ENCODE assay signal across 37 cellular contexts in genomic region chr6:44188819-44189218, GRCh38. TPM values are rescaled to one million over a fixed set of nuclear protein-coding genes. Genes with fewer than 3 reads are reported as not detected.
"Had no signal": no experiment of that assay in that cellular context is flagged by ENCODE, and none has a peak within 500 bp of the region (broad histone marks: within the 10 kb centered on the region; RNA-seq: fewer than 3 reads in every experiment).

No MANE protein-coding gene starts in this region.

- H3K4me1 ChIP-seq: adrenal gland, ascending aorta, body of pancreas, breast epithelium had no signal

- H3K36me3 ChIP-seq: adrenal gland, ascending aorta, brain microvascular endothelial cell, breast epithelium, cardiac muscle cell had no signal

- H3K27ac ChIP-seq: adrenal gland, ascending aorta, body of pancreas, brain microvascular endothelial cell, breast epithelium, cardiac muscle cell had no signal

- H3K9me3 ChIP-seq: adrenal gland, ascending aorta, body of pancreas, breast epithelium had no signal

- H3K4me3 ChIP-seq: adrenal gland, ascending aorta, body of pancreas, breast epithelium, cardiac muscle cell had no signal

- DNase-seq: activated effector memory CD4-positive, alpha-beta T cell treated with anti-CD3 and anti-CD28 coated beads, Interleukin-2, amount 50 U/mL, for 16 hours; activated effector memory CD4-positive, alpha-beta T cell treated with Interleukin-2 at 50 U/mL for 16 hours; activated gamma-delta T cell; activated gamma-delta T cell treated with Interleukin-2 at 50 U/mL for 16 hours; activated naive CD4-positive, alpha-beta T cell; activated naive CD4-positive, alpha-beta T cell treated with anti-CD3 and anti-CD28 coated beads for 36 hours; activated naive CD4-positive, alpha-beta T cell treated with anti-CD3 and anti-CD28 coated beads, Interleukin-2, amount 10 ng/mL, durations not matched to agents 7 days and 5 days; activated naive CD4-positive, alpha-beta T cell treated with anti-CD3 and anti-CD28 coated beads, Interleukin-2, amount 50 U/mL, for 16 hours; activated naive CD4-positive, alpha-beta T cell treated with Interleukin-2 at 50 U/mL for 16 hours; activated naive CD8-positive, alpha-beta T cell treated with anti-CD3 and anti-CD28 coated beads for 36 hours; activated naive CD8-positive, alpha-beta T cell treated with anti-CD3 and anti-CD28 coated beads, Interleukin-2, amount 10 ng/mL, durations not matched to agents 7 days and 5 days; activated naive CD8-positive, alpha-beta T cell treated with anti-CD3 and anti-CD28 coated beads, Interleukin-2, amount 50 U/mL, for 24 hours; activated T-cell treated with anti-CD3 and anti-CD28 coated beads, Interleukin-2, amount 50 U/mL, for 1 hour; activated T-cell treated with anti-CD3 and anti-CD28 coated beads, Interleukin-2, amount 50 U/mL, for 24 hours; activated T-cell treated with anti-CD3 and anti-CD28 coated beads, Interleukin-2, amount 50 U/mL, for 4 hours; activated T-cell treated with anti-CD3 and anti-CD28 coated beads, Interleukin-2, amount 50 U/mL, for 48 hours; activated T-cell treated with anti-CD3 and anti-CD28 coated beads, Interleukin-2, amount 50 U/mL, for 72 hours; amniotic stem cell; amygdala; anterior cingulate cortex; body of pancreas; brain microvascular endothelial cell; caudate nucleus; central memory CD4-positive, alpha-beta T cell; cerebellar nuclear complex had no signal

- FAIRE-seq: astrocyte, bronchial epithelial cell had no signal

- H3K27me3 ChIP-seq: adrenal gland, ascending aorta, body of pancreas, brain microvascular endothelial cell, breast epithelium, cardiac muscle cell had no signal

- ATAC-seq: activated naive CD4-positive, alpha-beta T cell treated with anti-CD3 and anti-CD28 coated beads, Interleukin-2, amount 50 U/mL, for 72 hours; activated T-cell treated with anti-CD3 and anti-CD28 coated beads, Interleukin-2, amount 50 U/mL, for 4 hours; activated T-cell treated with anti-CD3 and anti-CD28 coated beads, Interleukin-2, amount 50 U/mL, for 72 hours; activated T-helper 17 cell treated with anti-CD3 and anti-CD28 coated beads, Interleukin-2, amount 50 U/mL, for 72 hours; body of pancreas had no signal

RNA-seq across cellular contexts. Expression of gene MYMX, which starts 27.9 kb away (rescaled TPM):
- total RNA-seq: activated naive CD4-positive, alpha-beta T cell treated with anti-CD3 and anti-CD28 coated beads for 36 hours; activated naive CD4-positive, alpha-beta T cell treated with anti-CD3 and anti-CD28 coated beads, Interleukin-2, amount 50 U/mL, for 72 hours; activated naive CD8-positive, alpha-beta T cell treated with anti-CD3 and anti-CD28 coated beads for 36 hours; activated naive CD8-positive, alpha-beta T cell treated with anti-CD3 and anti-CD28 coated beads, Interleukin-2, amount 10 ng/mL, durations not matched to agents 7 days and 5 days; activated T-cell treated with anti-CD3 and anti-CD28 coated beads, Interleukin-2, amount 50 U/mL, for 4 hours; activated T-cell treated with anti-CD3 and anti-CD28 coated beads, Interleukin-2, amount 50 U/mL, for 72 hours; activated T-helper 1 cell treated with anti-CD3 and anti-CD28 coated beads, Interleukin-12 subunit alpha, Interleukin-12 subunit beta, Interleukin-2, Interleukin-4 antibody, amounts not matched to agents 30 ng/mL and 10 ng/mL and 1 ng/mL, durations not matched to agents 14 hours and 24 hours and 36 hours; activated T-helper 17 cell treated with anti-CD3 and anti-CD28 coated beads, Interleukin-2, amount 50 U/mL, for 72 hours; activated T-helper 2 cell treated with anti-CD3 and anti-CD28 coated beads, Interferon-gamma antibody, Interleukin-2, Interleukin-4, amounts not matched to agents 10 μg/mL and 5 μg/mL and 100 μg/mL, durations not matched to agents 14 hours and 24 hours and 36 hours; astrocyte; bronchial epithelial cell; cardiac muscle cell; cerebellum; chondrocyte had no signal

RNA-seq across cellular contexts. Expression of gene CAPN11, which starts 30.2 kb away (rescaled TPM):
- total RNA-seq: activated naive CD4-positive, alpha-beta T cell treated with anti-CD3 and anti-CD28 coated beads for 36 hours; activated naive CD8-positive, alpha-beta T cell treated with anti-CD3 and anti-CD28 coated beads, Interleukin-2, amount 10 ng/mL, durations not matched to agents 7 days and 5 days; activated T-helper 1 cell treated with anti-CD3 and anti-CD28 coated beads, Interleukin-12 subunit alpha, Interleukin-12 subunit beta, Interleukin-2, Interleukin-4 antibody, amounts not matched to agents 30 ng/mL and 10 ng/mL and 1 ng/mL, durations not matched to agents 14 hours and 24 hours and 36 hours; astrocyte; bronchial epithelial cell; cardiac muscle cell; cerebellum had no signal
- polyA plus RNA-seq: cardiac muscle cell had no signal
